In genomic region chr10:127939786-127940330, GRCh38 we compare ENCODE assay signal across 21 cellular contexts. TPM values are rescaled to one million over a fixed set of nuclear protein-coding genes. Genes with fewer than 3 reads are reported as not detected.
"Had no signal": no experiment of that assay in that cellular context is flagged by ENCODE, and none has a peak within 500 bp of the region (broad histone marks: within the 10 kb centered on the region; RNA-seq: fewer than 3 reads in every experiment).

No MANE protein-coding gene starts in this region.

- H3K36me3 ChIP-seq: adrenal gland, esophagus muscularis mucosa, upper lobe of right lung had no signal

- H3K36me3 Mint-ChIP-seq: memory B cell; natural killer cell treated with Interleukin-12 subunit alpha and Interleukin-12 subunit beta and Interleukin-15 and Interleukin-18, amount 100 ng/mL, for 72 hours had no signal

- ATAC-seq: heart left ventricle; left lobe of liver; natural killer cell treated with Interleukin-12 subunit alpha and Interleukin-12 subunit beta and Interleukin-15 and Interleukin-18, amount 100 ng/mL, for 72 hours; psoas muscle; sciatic nerve had no signal

- H3K4me1 ChIP-seq: psoas muscle had no signal

- H3K4me3 Mint-ChIP-seq: activated CD4-positive, alpha-beta T cell treated with anti-CD3 and anti-CD28 coated beads, Interleukin-2, amount 10 ng/mL, durations not matched to agents 7 days and 5 days; endodermal cell; memory B cell; natural killer cell treated with Interleukin-12 subunit alpha and Interleukin-12 subunit beta and Interleukin-15 and Interleukin-18, amount 100 ng/mL, for 72 hours had no signal

- DNase-seq: activated CD4-positive, alpha-beta T cell treated with anti-CD3 and anti-CD28 coated beads, Interleukin-2, amount 10 ng/mL, durations not matched to agents 7 days and 5 days; activated CD4-positive, CD25-positive, alpha-beta regulatory T cell; activated CD8-positive, alpha-beta memory T cell treated with anti-CD3 and anti-CD28 coated beads for 24 hours; activated naive CD4-positive, alpha-beta T cell treated with anti-CD3 and anti-CD28 coated beads, Interleukin-2, amount 50 U/mL, for 16 hours; heart left ventricle; occipital lobe; psoas muscle; stimulated activated CD4-positive, alpha-beta T cell treated with anti-CD3 and anti-CD28 coated beads, Interleukin-2, amount 100 ng/mL, for 24 hours; stimulated activated naive CD4-positive, alpha-beta T cell treated with Interleukin-2 at 50 U/mL for 16 hours; T-helper 2 cell; upper lobe of right lung had no signal

- H3K27me3 Mint-ChIP-seq: activated CD4-positive, alpha-beta T cell treated with anti-CD3 and anti-CD28 coated beads, Interleukin-2, amount 10 ng/mL, durations not matched to agents 7 days and 5 days had no signal

- H3K9me3 Mint-ChIP-seq: activated CD4-positive, alpha-beta T cell treated with anti-CD3 and anti-CD28 coated beads, Interleukin-2, amount 10 ng/mL, durations not matched to agents 7 days and 5 days; activated T-helper 2 cell treated with anti-CD3 and anti-CD28 coated beads, Interferon-gamma antibody, Interleukin-2, Interleukin-4, amounts not matched to agents 10 μg/mL and 5 μg/mL and 100 μg/mL, durations not matched to agents 14 hours and 24 hours and 36 hours; endodermal cell; natural killer cell treated with Interleukin-12 subunit alpha and Interleukin-12 subunit beta and Interleukin-15 and Interleukin-18, amount 100 ng/mL, for 72 hours had no signal

- H3K27ac Mint-ChIP-seq: activated CD4-positive, alpha-beta T cell treated with anti-CD3 and anti-CD28 coated beads, Interleukin-2, amount 10 ng/mL, durations not matched to agents 7 days and 5 days; activated T-helper 2 cell treated with anti-CD3 and anti-CD28 coated beads, Interferon-gamma antibody, Interleukin-2, Interleukin-4, amounts not matched to agents 10 μg/mL and 5 μg/mL and 100 μg/mL, durations not matched to agents 14 hours and 24 hours and 36 hours; endodermal cell; memory B cell had no signal

- H3K9me3 ChIP-seq: adrenal gland, esophagus muscularis mucosa, heart left ventricle, psoas muscle, upper lobe of right lung had no signal

- H3K4me3 ChIP-seq: adrenal gland, esophagus muscularis mucosa, heart left ventricle, psoas muscle, upper lobe of right lung had no signal

- H3K4me1 Mint-ChIP-seq: activated CD4-positive, alpha-beta T cell treated with anti-CD3 and anti-CD28 coated beads, Interleukin-2, amount 10 ng/mL, durations not matched to agents 7 days and 5 days; endodermal cell had no signal

- H3K27ac ChIP-seq: esophagus muscularis mucosa, heart left ventricle, psoas muscle, upper lobe of right lung had no signal

- H3K27me3 ChIP-seq: adrenal gland, heart left ventricle, upper lobe of right lung had no signal

RNA-seq across cellular contexts. Expression of gene CLRN3, which starts 47.1 kb away (rescaled TPM):
- total RNA-seq: activated CD4-positive, alpha-beta T cell treated with anti-CD3 and anti-CD28 coated beads, Interleukin-2, amount 10 ng/mL, durations not matched to agents 7 days and 5 days; activated T-helper 2 cell treated with anti-CD3 and anti-CD28 coated beads, Interferon-gamma antibody, Interleukin-2, Interleukin-4, amounts not matched to agents 10 μg/mL and 5 μg/mL and 100 μg/mL, durations not matched to agents 14 hours and 24 hours and 36 hours; endodermal cell; esophagus muscularis mucosa; fibroblast of villous mesenchyme; natural killer cell treated with Interleukin-12 subunit alpha and Interleukin-12 subunit beta and Interleukin-15 and Interleukin-18, amount 100 ng/mL, for 72 hours; psoas muscle; sciatic nerve; temporal lobe; upper lobe of right lung had no signal
- polyA plus RNA-seq: adrenal gland, heart left ventricle had no signal
